Comparison of ENCODE assay signal across 8 cellular contexts in genomic region chr6:137589067-137589848, GRCh38.
DNase-seq lines count a peak whose midpoint lies in the region; ATAC-seq, FAIRE-seq and TF ChIP-seq lines count a peak whose summit lies in the region.

No MANE protein-coding gene starts in this region.

- peaks cover 7% of the 10 kb centered on the region for H3K9me3 Mint-ChIP-seq in CD4-positive, alpha-beta T cell
- H3K9me3 Mint-ChIP-seq in activated T-helper 1 cell treated with anti-CD3 and anti-CD28 coated beads, Interleukin-12 subunit alpha, Interleukin-12 subunit beta, Interleukin-2, Interleukin-4 antibody, amounts not matched to agents 30 ng/mL and 10 ng/mL and 1 ng/mL, durations not matched to agents 14 hours and 24 hours and 36 hours: peaks cover 20% of the 10 kb centered on the region

- no peak overlapping the region for H3K4me3 ChIP-seq in iPS-18a (ENCODE audit: low read length)

- no peak overlapping the region for H3K27ac Mint-ChIP-seq in CD4-positive, alpha-beta T cell
- H3K27ac Mint-ChIP-seq in activated T-helper 1 cell treated with anti-CD3 and anti-CD28 coated beads, Interleukin-12 subunit alpha, Interleukin-12 subunit beta, Interleukin-2, Interleukin-4 antibody, amounts not matched to agents 30 ng/mL and 10 ng/mL and 1 ng/mL, durations not matched to agents 14 hours and 24 hours and 36 hours: no peak overlapping the region

- peaks cover 7% of the 10 kb centered on the region for H3K9me3 ChIP-seq in CD4-positive, alpha-beta T cell (ENCODE audit: control insufficient read depth, low read length)
- peaks cover 5% of the 10 kb centered on the region for H3K9me3 ChIP-seq in iPS-18a (ENCODE audit: control insufficient read depth, low read depth, low read length)

- peaks cover 8% of the 10 kb centered on the region for H3K4me1 ChIP-seq in iPS-18a (ENCODE audit: control insufficient read depth, low read depth, low read length)

- H3K4me1 Mint-ChIP-seq in CD4-positive, alpha-beta T cell (ENCODE audit: low read depth): peaks cover 7% of the 10 kb centered on the region
- H3K4me1 Mint-ChIP-seq in activated T-helper 1 cell treated with anti-CD3 and anti-CD28 coated beads, Interleukin-12 subunit alpha, Interleukin-12 subunit beta, Interleukin-2, Interleukin-4 antibody, amounts not matched to agents 30 ng/mL and 10 ng/mL and 1 ng/mL, durations not matched to agents 14 hours and 24 hours and 36 hours (ENCODE audit: low read depth): peaks cover 8% of the 10 kb centered on the region

- peak; percentile 100 for ATAC-seq in CD4-positive, alpha-beta T cell (ENCODE audit: poor library complexity)
- ATAC-seq in GM19324 (IDR thresholded peaks at IDR 0.05; ENCODE audit: low FRiP score, unreplicated experiment): peak; percentile 99
- peak; percentile 100 for ATAC-seq in HG03175 (IDR thresholded peaks at IDR 0.05; ENCODE audit: unreplicated experiment)

- POLR2A ChIA-PET in CD4-positive, alpha-beta T cell (lab: Charles Lee): interaction anchor here (0.6 to 1.8 kb wide), 4 partner anchors 9 to 350 kb away, joined by 3 to 6 read pairs (median 3); no protein-coding TSS in a partner anchor

- DNase-seq in CD4-positive, alpha-beta T cell: peak; percentile 9 to 54 (median 26)
- DNase-seq in RCC 7860 (ENCODE audit: low spot score) (peak; percentile 52), midbrain (lab: John Stamatoyannopoulos, UW) (no peak)
- peak; percentile 40 for DNase-seq in activated T-helper 1 cell treated with anti-CD3 and anti-CD28 coated beads, Interleukin-12 subunit alpha, Interleukin-12 subunit beta, Interleukin-2, Interleukin-4 antibody, amounts not matched to agents 30 ng/mL and 10 ng/mL and 1 ng/mL, durations not matched to agents 14 hours and 24 hours and 36 hours (ENCODE audit: low spot score)
- DNase-seq in stimulated activated CD8-positive, alpha-beta memory T cell treated with anti-CD3 and anti-CD28 coated beads, Interleukin-2, amount 100 ng/mL, for 48 hours (ENCODE audit: low read depth in 2 of 2): peak; percentile 16 to 20

- H3K4me3 Mint-ChIP-seq in CD4-positive, alpha-beta T cell: no peak overlapping the region
- H3K4me3 Mint-ChIP-seq in activated T-helper 1 cell treated with anti-CD3 and anti-CD28 coated beads, Interleukin-12 subunit alpha, Interleukin-12 subunit beta, Interleukin-2, Interleukin-4 antibody, amounts not matched to agents 30 ng/mL and 10 ng/mL and 1 ng/mL, durations not matched to agents 14 hours and 24 hours and 36 hours: no peak overlapping the region

- peaks cover 7% of the 10 kb centered on the region for H3K36me3 Mint-ChIP-seq in CD4-positive, alpha-beta T cell (ENCODE audit: low read depth)
- H3K36me3 Mint-ChIP-seq in activated T-helper 1 cell treated with anti-CD3 and anti-CD28 coated beads, Interleukin-12 subunit alpha, Interleukin-12 subunit beta, Interleukin-2, Interleukin-4 antibody, amounts not matched to agents 30 ng/mL and 10 ng/mL and 1 ng/mL, durations not matched to agents 14 hours and 24 hours and 36 hours (ENCODE audit: low read depth): no peaks in the 10 kb centered on the region

- no peak for FAIRE-seq in RCC 7860 (lab: Jason Lieb, UNC)

- TF ChIP-seq CTCF in CD4-positive, alpha-beta T cell (IDR thresholded peaks at IDR 0.05): peak; percentile 67

- intact Hi-C loops in CD4-positive, alpha-beta T cell (cut with DNase I, micrococcal nuclease): loop anchor here (1.0 to 10.0 kb wide), 5 partner anchors 94 to 247 kb away; partner anchors contain the start of gene OLIG3 (in 1 of the 2)
- intact Hi-C loops in activated T-helper 1 cell treated with anti-CD3 and anti-CD28 coated beads, Interleukin-12 subunit alpha, Interleukin-12 subunit beta, Interleukin-2, Interleukin-4 antibody, amounts not matched to agents 30 ng/mL and 10 ng/mL and 1 ng/mL, durations not matched to agents 14 hours and 24 hours and 36 hours (cut with micrococcal nuclease): loop anchor here (1.0 to 2.0 kb wide), 2 partner anchors 92 to 318 kb away; no protein-coding TSS in a partner anchor

- H3K36me3 ChIP-seq in iPS-18a (ENCODE audit: control insufficient read depth, low read depth, low read length): no peaks in the 10 kb centered on the region

- H3K27me3 Mint-ChIP-seq in CD4-positive, alpha-beta T cell: peaks cover 28% of the 10 kb centered on the region
- H3K27me3 Mint-ChIP-seq in activated T-helper 1 cell treated with anti-CD3 and anti-CD28 coated beads, Interleukin-12 subunit alpha, Interleukin-12 subunit beta, Interleukin-2, Interleukin-4 antibody, amounts not matched to agents 30 ng/mL and 10 ng/mL and 1 ng/mL, durations not matched to agents 14 hours and 24 hours and 36 hours (ENCODE audit: insufficient read depth): peaks cover 22% of the 10 kb centered on the region

- no peak overlapping the region for H3K9ac ChIP-seq in iPS-18a (ENCODE audit: low read length)

- no peaks in the 10 kb centered on the region for H3K27me3 ChIP-seq in CD4-positive, alpha-beta T cell (ENCODE audit: control insufficient read depth, insufficient read depth, low read length)
- H3K27me3 ChIP-seq in iPS-18a (ENCODE audit: control insufficient read depth, insufficient read depth, low read length): no peaks in the 10 kb centered on the region

- H3K27ac ChIP-seq in CD4-positive, alpha-beta T cell (ENCODE audit: low read depth, low read length): no peak overlapping the region
- H3K27ac ChIP-seq in iPS-18a (ENCODE audit: low read length): peak overlapping the region; percentile 42

- CTCF ChIA-PET in CD4-positive, alpha-beta T cell (lab: Charles Lee): interaction anchor here (0.6 to 1.9 kb wide), 8 partner anchors 13 to 875 kb away, joined by 3 to 5 read pairs (median 3); no protein-coding TSS in a partner anchor
